Comparison of ENCODE assay signal across 33 cellular contexts in the genomic region with DNA sequence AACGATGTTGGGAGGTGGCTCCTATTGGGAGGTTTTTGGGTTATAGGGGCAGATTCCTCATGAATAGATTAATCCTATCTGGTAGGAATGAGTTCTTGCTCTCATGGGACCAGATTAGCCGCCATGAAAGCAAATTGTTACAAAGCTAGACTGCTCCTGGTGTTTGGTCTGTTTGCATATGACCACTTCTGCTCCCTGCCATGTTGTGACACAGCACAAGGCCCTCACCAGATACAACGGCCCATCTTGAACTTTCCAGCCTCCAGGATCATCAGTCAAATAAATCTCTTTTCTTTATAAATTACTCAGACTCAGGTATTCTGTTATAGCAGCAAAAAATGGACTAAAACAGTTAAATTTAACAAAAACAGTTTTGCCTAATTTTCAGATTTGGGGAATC. TPM values are rescaled to one million over a fixed set of nuclear protein-coding genes. Genes with fewer than 3 reads are reported as not detected.
"Had no signal": no experiment of that assay in that cellular context is flagged by ENCODE, and none has a peak within 500 bp of the region (broad histone marks: within the 10 kb centered on the region; RNA-seq: fewer than 3 reads in every experiment).

No MANE protein-coding gene starts in this region.

- H3K9me3 ChIP-seq: adrenal gland, body of pancreas, breast epithelium, Peyer's patch, SJSA1, SK-N-SH had no signal

- H3K9ac ChIP-seq: SK-N-SH had no signal

- H3K4me2 ChIP-seq: SK-N-SH had no signal

- H3K36me3 ChIP-seq: adrenal gland, breast epithelium, Peyer's patch, SJSA1 had no signal

- DNase-seq: activated CD4-positive, alpha-beta T cell treated with anti-CD3 and anti-CD28 coated beads, Interleukin-2, amount 10 ng/mL, durations not matched to agents 7 days and 5 days; activated CD4-positive, alpha-beta T cell treated with anti-CD3 and anti-CD28 coated beads, Interleukin-2, amount 50 U/mL, for 48 hours; activated CD8-positive, alpha-beta memory T cell treated with anti-CD3 and anti-CD28 coated beads, Interleukin-2, amount 50 U/mL, for 4 hours; activated gamma-delta T cell treated with Interleukin-2 at 50 U/mL for 16 hours; activated naive CD4-positive, alpha-beta T cell treated with anti-CD3 and anti-CD28 coated beads for 36 hours; activated T-cell treated with anti-CD3 and anti-CD28 coated beads for 4 hours; activated T-cell treated with anti-CD3 and anti-CD28 coated beads, Interleukin-2, amount 50 U/mL, for 4 hours; adrenal gland; body of pancreas; MM.1S; NCI-H1092; NCI-H187; NCI-H2029 treated with DMSO at 0.1 percent for 48 hours; NCI-H2107; NCI-H2171; NCI-H510A; NCI-H526; NCI-H748 treated with DMSO at 0.1 percent for 48 hours; PC-3; Peyer's patch; RPMI8226; SHP77 treated with DMSO at 0.1 percent for 48 hours; SK-N-SH had no signal

- ATAC-seq: activated naive CD4-positive, alpha-beta T cell treated with anti-CD3 and anti-CD28 coated beads, Interleukin-2, amount 50 U/mL, for 72 hours; activated T-cell treated with anti-CD3 and anti-CD28 coated beads, Interleukin-2, amount 50 U/mL, for 4 hours; body of pancreas; PC-3 had no signal

- FAIRE-seq: astrocyte, TTC549 had no signal

- H3K4me1 ChIP-seq: adrenal gland, breast epithelium, Peyer's patch, SJSA1 had no signal

- H3K27ac Mint-ChIP-seq: activated CD4-positive, alpha-beta T cell treated with anti-CD3 and anti-CD28 coated beads, Interleukin-2, amount 10 ng/mL, durations not matched to agents 7 days and 5 days; activated naive CD4-positive, alpha-beta T cell treated with anti-CD3 and anti-CD28 coated beads for 36 hours; activated naive CD4-positive, alpha-beta T cell treated with anti-CD3 and anti-CD28 coated beads, Interleukin-2, amount 50 U/mL, for 72 hours; activated T-helper 1 cell treated with anti-CD3 and anti-CD28 coated beads, Interleukin-12 subunit alpha, Interleukin-12 subunit beta, Interleukin-2, Interleukin-4 antibody, amounts not matched to agents 30 ng/mL and 10 ng/mL and 1 ng/mL, durations not matched to agents 14 hours and 24 hours and 36 hours; T-helper 1 cell treated with Interleukin-12 subunit alpha and Interleukin-12 subunit beta and Interleukin-4 antibody, amounts not matched to agents 30 μg/mL and 1 μg/mL, for 36 hours; T-helper 2 cell treated with Interferon-gamma antibody and Interleukin-4, amounts not matched to agents 5 μg/mL and 100 μg/mL, for 36 hours had no signal

- H3K4me3 ChIP-seq: adrenal gland, body of pancreas, breast epithelium, Peyer's patch, SJSA1 had no signal

- H3K4me3 Mint-ChIP-seq: activated CD4-positive, alpha-beta T cell treated with anti-CD3 and anti-CD28 coated beads, Interleukin-2, amount 10 ng/mL, durations not matched to agents 7 days and 5 days; activated naive CD4-positive, alpha-beta T cell treated with anti-CD3 and anti-CD28 coated beads for 36 hours; activated T-cell treated with anti-CD3 and anti-CD28 coated beads, Interleukin-2, amount 50 U/mL, for 4 hours; activated T-helper 1 cell treated with anti-CD3 and anti-CD28 coated beads, Interleukin-12 subunit alpha, Interleukin-12 subunit beta, Interleukin-2, Interleukin-4 antibody, amounts not matched to agents 30 ng/mL and 10 ng/mL and 1 ng/mL, durations not matched to agents 14 hours and 24 hours and 36 hours; T-helper 1 cell treated with Interleukin-12 subunit alpha and Interleukin-12 subunit beta and Interleukin-4 antibody, amounts not matched to agents 30 μg/mL and 1 μg/mL, for 36 hours; T-helper 2 cell treated with Interferon-gamma antibody and Interleukin-4, amounts not matched to agents 5 μg/mL and 100 μg/mL, for 36 hours had no signal

- H3K27me3 ChIP-seq: adrenal gland, body of pancreas, breast epithelium, Peyer's patch, SJSA1 had no signal

- H3K36me3 Mint-ChIP-seq: activated naive CD4-positive, alpha-beta T cell treated with anti-CD3 and anti-CD28 coated beads, Interleukin-2, amount 50 U/mL, for 72 hours had no signal

- H3K9me3 Mint-ChIP-seq: activated CD4-positive, alpha-beta T cell treated with anti-CD3 and anti-CD28 coated beads, Interleukin-2, amount 10 ng/mL, durations not matched to agents 7 days and 5 days; activated naive CD4-positive, alpha-beta T cell treated with anti-CD3 and anti-CD28 coated beads for 36 hours; activated T-cell treated with anti-CD3 and anti-CD28 coated beads, Interleukin-2, amount 50 U/mL, for 4 hours; activated T-helper 1 cell treated with anti-CD3 and anti-CD28 coated beads, Interleukin-12 subunit alpha, Interleukin-12 subunit beta, Interleukin-2, Interleukin-4 antibody, amounts not matched to agents 30 ng/mL and 10 ng/mL and 1 ng/mL, durations not matched to agents 14 hours and 24 hours and 36 hours; T-helper 1 cell treated with Interleukin-12 subunit alpha and Interleukin-12 subunit beta and Interleukin-4 antibody, amounts not matched to agents 30 μg/mL and 1 μg/mL, for 36 hours; T-helper 2 cell treated with Interferon-gamma antibody and Interleukin-4, amounts not matched to agents 5 μg/mL and 100 μg/mL, for 36 hours had no signal

- H3K27ac ChIP-seq: adrenal gland, body of pancreas, breast epithelium, Peyer's patch, SJSA1 had no signal

RNA-seq across cellular contexts. Expression of gene TRIM42, which starts 34.4 kb away (rescaled TPM):
- total RNA-seq: activated CD4-positive, alpha-beta T cell treated with anti-CD3 and anti-CD28 coated beads, Interleukin-2, amount 10 ng/mL, durations not matched to agents 7 days and 5 days; activated naive CD4-positive, alpha-beta T cell treated with anti-CD3 and anti-CD28 coated beads for 36 hours; activated naive CD4-positive, alpha-beta T cell treated with anti-CD3 and anti-CD28 coated beads, Interleukin-2, amount 50 U/mL, for 72 hours; activated T-cell treated with anti-CD3 and anti-CD28 coated beads, Interleukin-2, amount 50 U/mL, for 4 hours; activated T-helper 1 cell treated with anti-CD3 and anti-CD28 coated beads, Interleukin-12 subunit alpha, Interleukin-12 subunit beta, Interleukin-2, Interleukin-4 antibody, amounts not matched to agents 30 ng/mL and 10 ng/mL and 1 ng/mL, durations not matched to agents 14 hours and 24 hours and 36 hours; adrenal gland; astrocyte; body of pancreas; breast epithelium; cardiac septum; LHCN-M2; PC-3; Peyer's patch; SJSA1 had no signal
- polyA plus RNA-seq: adrenal gland, SK-N-SH had no signal
